Comparison of ENCODE assay signal across 8 cellular contexts in genomic region chr6:159252955-159253508, GRCh38.
DNase-seq lines count a peak whose midpoint lies in the region; ATAC-seq, FAIRE-seq and TF ChIP-seq lines count a peak whose summit lies in the region.

No MANE protein-coding gene starts in this region.

- H3K4me1 ChIP-seq in GM12878 (ENCODE audit: control insufficient read depth, insufficient read depth, low read length) (no peaks in the 10 kb centered on the region), testis (no peaks in the 10 kb centered on the region)

- POLR2A ChIA-PET in GM12878 (lab: Charles Lee), result interaction anchor here (0.5 kb wide), 1 partner anchor 339 kb away, joined by 10 read pairs; no protein-coding TSS in a partner anchor

- peak; percentile 46 to 57 (median 47); a peak in 5 of 6 replicates for TF ChIP-seq CTCF in GM12878 (IDR thresholded peaks at IDR 0.05 in 2 of 3, conservative IDR thresholded peaks at IDR 0.05 in 1 of 3; ENCODE audit: control insufficient read depth in 2 of 3, extremely low read depth in 1 of 3, insufficient read depth in 1 of 3, low read depth in 3 of 3, low read length in 3 of 3)
- peak in 2 of 3 experiments; percentile 6 to 50 for TF ChIP-seq CTCF in testis (IDR thresholded peaks at IDR 0.05)

- ATAC-seq in HG03139 (IDR thresholded peaks at IDR 0.05; ENCODE audit: unreplicated experiment) (peak; percentile 62), GM12878 (peak; percentile 80)

- CTCF ChIA-PET in GM12878 (lab: Yijun Ruan, JAX), result interaction anchor here (0.6 to 4.5 kb wide), 37 partner anchors 9 to 1647 kb away, joined by 3 to 34 read pairs (median 4); no protein-coding TSS in a partner anchor

- TF ChIP-seq RAD21 in GM12878 (IDR thresholded peaks at IDR 0.05; ENCODE audit: insufficient read depth, low read depth, low read length), result peak; percentile 46

- RAD21 ChIA-PET in GM12878 (lab: Charles Lee; ENCODE audit: unreplicated experiment), result interaction anchor here (0.7 to 1.6 kb wide), 7 partner anchors 14 to 1281 kb away, joined by 3 to 14 read pairs (median 3); no protein-coding TSS in a partner anchor

- intact Hi-C loops in GM12878 (cut with micrococcal nuclease; ENCODE audit: unreplicated experiment), result loop anchor here (2.0 kb wide), 1 partner anchor 402 kb away; no protein-coding TSS in a partner anchor
- intact Hi-C loops in testis (cut with DNase I; ENCODE audit: low total_unique reads), result no loop called here

- peak; percentile 82 for FAIRE-seq in GM18507 (lab: Jason Lieb, UNC)
- peak; percentile 71 for FAIRE-seq in GM12878 (lab: Jason Lieb, UNC)

- in situ Hi-C loops in GM12878 (cut with MboI), result no loop called here

- SMC1A ChIA-PET in GM12878 (lab: Charles Lee; ENCODE audit: uncharacterized antibody, unreplicated experiment), result interaction anchor here (0.8 to 2.3 kb wide), 8 partner anchors 10 to 610 kb away, joined by 3 to 14 read pairs (median 4); no protein-coding TSS in a partner anchor

- no TSS peak for BruUV-seq in GM12878 (replicated peaks; lab: Mats Ljungman, UMichigan)

- no peak overlapping the region for H3K9ac ChIP-seq in GM12878 (ENCODE audit: control insufficient read depth, insufficient read depth, low read length)

- H3K27ac ChIP-seq in GM12878 (ENCODE audit: control insufficient read depth, insufficient read depth), result no peak overlapping the region
- no peak overlapping the region for H3K27ac ChIP-seq in testis

- no peak for TF ChIP-seq POLR2A in GM12878 (IDR thresholded peaks at IDR 0.05; ENCODE audit: low read depth, low read length)
- no peak for TF ChIP-seq POLR2A in testis (IDR thresholded peaks at IDR 0.05)

- WGBS in GM12878 (ENCODE audit: insufficient coverage, insufficient replicate concordance, low lambda C conversion rate, missing lambda C conversion rate), result 39% methylated on average over 10 of the region's 10 CpGs
- 69 to 80% methylated on average over 10 of the region's 10 CpGs for WGBS in testis, 2 donors

- H3K9me3 ChIP-seq in GM12878 (replicated peaks; ENCODE audit: control insufficient read depth, insufficient read depth, low read length) (no peaks in the 10 kb centered on the region), testis (no peaks in the 10 kb centered on the region)

- H2AFZ ChIP-seq in GM12878 (ENCODE audit: control insufficient read depth, low read depth, low read length), result no peak overlapping the region

- no peaks in the 10 kb centered on the region for H4K20me1 ChIP-seq in GM12878 (ENCODE audit: control insufficient read depth, insufficient read depth)

- H3K36me3 ChIP-seq in GM12878 (ENCODE audit: control insufficient read depth in 2 of 2, insufficient read depth in 2 of 2, low read length in 1 of 2) (no peaks in the 10 kb centered on the region), testis (ENCODE audit: low read depth, missing control alignments) (no peaks in the 10 kb centered on the region)

- no peaks in the 10 kb centered on the region for H3K27me3 ChIP-seq in GM12878 (replicated peaks in 1 of 2; ENCODE audit: control insufficient read depth in 2 of 2, insufficient read depth in 2 of 2, low read length in 1 of 2)
- H3K27me3 ChIP-seq in testis, result no peaks in the 10 kb centered on the region

- no peaks in the 10 kb centered on the region for H3K79me2 ChIP-seq in GM12878 (ENCODE audit: control insufficient read depth, insufficient read depth, low read length)

- TF ChIP-seq EP300 in GM12878 (IDR thresholded peaks at IDR 0.05; ENCODE audit: borderline replicate concordance in 1 of 2, control insufficient read depth in 1 of 2, low read depth in 2 of 2, low read length in 2 of 2), result no peak

- peak; percentile 44 to 57 for DNase-seq in AML-193 (lab: John Stamatoyannopoulos, UW)
- peak; percentile 29 for DNase-seq in GM18507 (ENCODE audit: extremely low spot score, insufficient read length, low read depth)
- DNase-seq in NCI-H2196 (lab: John Stamatoyannopoulos, UW; ENCODE audit: unreplicated experiment), result peak; percentile 24
- peak; percentile 2 for DNase-seq in GM12878 (ENCODE audit: low read depth, low spot score)
- DNase-seq in iris pigment epithelial cell (ENCODE audit: low read depth), result peak; percentile 58
- no peak for DNase-seq in testis
- DNase-seq in activated naive CD4-positive, alpha-beta T cell (lab: John Stamatoyannopoulos, UW), result no peak

- H3K4me3 ChIP-seq in GM12878 (no peak overlapping the region), testis (no peak overlapping the region)

- H3K4me2 ChIP-seq in GM12878 (ENCODE audit: control insufficient read depth, insufficient read depth), result peak overlapping the region; percentile 19; the same call in 1 of the 2 replicates

TF ChIP-seq in GM12878, 131 proteins besides CTCF, POLR2A, EP300 and RAD21:
- peak; percentile 33; the same call in 1 of the 2 replicates for TF ChIP-seq SMC3 (IDR thresholded peaks at IDR 0.05; ENCODE audit: borderline replicate concordance, low read length)
- no peak for TF ChIP-seq BRCA1 (IDR thresholded peaks at IDR 0.05; ENCODE audit: low read depth, low read length)
TF ChIP-seq in GM12878: peak in this region for 1.

Comparison
In these comparisons a context has a peak if more than half of its experiments do, and no peak if none do; other contexts are left out.
1. DNase-seq: peak in AML-193 (2 of 2), GM18507 (single experiment), NCI-H2196 (single experiment), GM12878 (single experiment) and iris pigment epithelial cell (single experiment); none in testis (single experiment) and activated naive CD4-positive, alpha-beta T cell (0 of 4).